Comparison of ENCODE assay signal across 1 cellular context in the genomic region with DNA sequence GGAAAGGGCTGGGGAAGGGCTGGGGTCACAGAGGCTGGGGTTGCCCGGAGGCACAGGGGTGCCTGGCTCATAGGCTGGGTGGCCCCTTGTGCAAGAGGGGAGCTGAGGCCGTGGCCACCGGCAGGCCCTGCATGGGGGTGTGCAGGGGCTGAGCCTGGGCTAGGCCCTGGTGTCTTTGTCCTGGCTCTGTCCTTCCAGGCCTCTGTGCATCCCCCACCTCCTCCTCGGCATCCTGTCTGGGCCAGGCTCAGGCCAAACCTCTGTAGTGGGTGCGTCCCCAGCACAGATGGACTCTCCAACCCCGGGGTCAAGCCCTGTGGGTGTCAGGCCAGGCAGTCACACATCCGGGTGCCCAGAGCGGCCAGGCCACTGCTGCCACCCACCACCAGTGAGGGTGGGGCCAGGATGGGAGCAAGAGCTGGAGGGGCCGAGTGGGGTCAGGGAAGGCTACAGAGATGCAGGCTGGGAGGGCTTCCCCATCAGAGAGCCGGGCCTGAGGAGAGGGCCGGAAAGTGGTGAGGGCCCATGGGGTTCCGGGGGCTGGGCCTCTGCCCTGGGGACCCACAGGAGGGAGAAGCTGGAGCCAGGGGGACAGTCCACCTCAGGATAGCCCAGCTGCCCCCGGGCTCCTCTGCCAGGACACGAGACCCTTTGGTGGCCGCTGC.
TF ChIP-seq lines count a peak whose summit lies in the region.

No MANE protein-coding gene starts in this region.

TF ChIP-seq in IMR-90, 13 proteins besides CTCF, POLR2A, EP300 and RAD21:
- no peak for TF ChIP-seq RCOR1 (IDR thresholded peaks at IDR 0.05; ENCODE audit: insufficient replicate concordance, low read length)
- TF ChIP-seq, protein P1, sequence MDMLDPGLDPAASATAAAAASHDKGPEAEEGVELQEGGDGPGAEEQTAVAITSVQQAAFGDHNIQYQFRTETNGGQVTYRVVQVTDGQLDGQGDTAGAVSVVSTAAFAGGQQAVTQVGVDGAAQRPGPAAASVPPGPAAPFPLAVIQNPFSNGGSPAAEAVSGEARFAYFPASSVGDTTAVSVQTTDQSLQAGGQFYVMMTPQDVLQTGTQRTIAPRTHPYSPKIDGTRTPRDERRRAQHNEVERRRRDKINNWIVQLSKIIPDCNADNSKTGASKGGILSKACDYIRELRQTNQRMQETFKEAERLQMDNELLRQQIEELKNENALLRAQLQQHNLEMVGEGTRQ (IDR thresholded peaks at IDR 0.05; ENCODE audit: low read depth, low read length), result no peak
- no peak for TF ChIP-seq SMC3 (IDR thresholded peaks at IDR 0.05; ENCODE audit: low read depth, low read length)
- TF ChIP-seq BHLHE40 (IDR thresholded peaks at IDR 0.05; ENCODE audit: low read depth, low read length), result no peak
- TF ChIP-seq CHD1 (IDR thresholded peaks at IDR 0.05; ENCODE audit: low read depth, low read length), result no peak
- TF ChIP-seq RFX5 (IDR thresholded peaks at IDR 0.05; ENCODE audit: low read depth, low read length), result no peak
- no peak for TF ChIP-seq MAZ (IDR thresholded peaks at IDR 0.05; ENCODE audit: borderline replicate concordance, low read depth, low read length)
- TF ChIP-seq NFE2L2 (IDR thresholded peaks at IDR 0.05; ENCODE audit: low read depth, low read length), result no peak
- no peak for TF ChIP-seq MXI1 (IDR thresholded peaks at IDR 0.05; ENCODE audit: borderline replicate concordance, low read depth, low read length)
- TF ChIP-seq, protein P2, sequence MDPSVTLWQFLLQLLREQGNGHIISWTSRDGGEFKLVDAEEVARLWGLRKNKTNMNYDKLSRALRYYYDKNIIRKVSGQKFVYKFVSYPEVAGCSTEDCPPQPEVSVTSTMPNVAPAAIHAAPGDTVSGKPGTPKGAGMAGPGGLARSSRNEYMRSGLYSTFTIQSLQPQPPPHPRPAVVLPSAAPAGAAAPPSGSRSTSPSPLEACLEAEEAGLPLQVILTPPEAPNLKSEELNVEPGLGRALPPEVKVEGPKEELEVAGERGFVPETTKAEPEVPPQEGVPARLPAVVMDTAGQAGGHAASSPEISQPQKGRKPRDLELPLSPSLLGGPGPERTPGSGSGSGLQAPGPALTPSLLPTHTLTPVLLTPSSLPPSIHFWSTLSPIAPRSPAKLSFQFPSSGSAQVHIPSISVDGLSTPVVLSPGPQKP (IDR thresholded peaks at IDR 0.05; ENCODE audit: borderline replicate concordance, low read depth, low read length), result no peak
- no peak for TF ChIP-seq CEBPB (IDR thresholded peaks at IDR 0.05; ENCODE audit: low read depth, low read length)
